Comparison of ENCODE assay signal across 16 cellular contexts in the genomic region with DNA sequence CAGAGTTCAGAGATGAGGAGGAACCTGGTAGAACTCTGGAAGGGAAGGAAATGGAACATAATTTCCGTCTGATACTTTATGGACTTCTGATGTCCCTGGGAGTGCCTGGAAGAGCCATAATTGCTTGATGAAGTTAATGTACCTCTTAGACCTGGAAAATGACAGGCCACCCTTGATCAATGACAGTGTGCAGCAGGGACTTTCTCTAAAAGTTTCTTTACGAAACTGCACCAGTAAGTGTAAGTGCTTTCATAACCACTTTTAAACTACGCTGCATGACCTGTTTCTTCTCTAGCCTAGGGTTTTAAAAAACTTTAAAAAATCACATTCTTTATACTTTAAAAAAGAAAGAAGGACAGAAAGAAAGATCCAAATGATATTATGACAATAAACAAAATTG.
DNase-seq lines count a peak whose midpoint lies in the region; ATAC-seq lines count a peak whose summit lies in the region.
"Had no signal": no experiment of that assay in that cellular context is flagged by ENCODE, and none has a peak within 500 bp of the region (broad histone marks: within the 10 kb centered on the region; RNA-seq: fewer than 3 reads in every experiment).

No MANE protein-coding gene starts in this region.

- ATAC-seq in GM18867 (IDR thresholded peaks at IDR 0.05; ENCODE audit: unreplicated experiment) (peak; percentile 78), HG02610 (IDR thresholded peaks at IDR 0.05; ENCODE audit: unreplicated experiment) (peak; percentile 59), HG03442 (IDR thresholded peaks at IDR 0.05; ENCODE audit: unreplicated experiment) (peak; percentile 57)
- ATAC-seq: A549 had no signal

- no peaks in the 10 kb centered on the region for H3K36me3 Mint-ChIP-seq in activated CD4-positive, alpha-beta memory T cell treated with anti-CD3 and anti-CD28 coated beads, Interleukin-2, amount 10 ng/mL, durations not matched to agents 7 days and 5 days (ENCODE audit: low read depth)
- H3K36me3 Mint-ChIP-seq: IgD-negative memory B cell had no signal

- H3K4me3 Mint-ChIP-seq in activated CD4-positive, alpha-beta memory T cell treated with anti-CD3 and anti-CD28 coated beads, Interleukin-2, amount 10 ng/mL, durations not matched to agents 7 days and 5 days: no peak overlapping the region
- H3K4me3 Mint-ChIP-seq: CD4-positive, alpha-beta memory T cell; H9; IgD-negative memory B cell had no signal

- H3K4me1 Mint-ChIP-seq in activated CD4-positive, alpha-beta memory T cell treated with anti-CD3 and anti-CD28 coated beads, Interleukin-2, amount 10 ng/mL, durations not matched to agents 7 days and 5 days: no peaks in the 10 kb centered on the region
- H3K4me1 Mint-ChIP-seq: CD4-positive, alpha-beta memory T cell; H9 had no signal

- H3K9me3 Mint-ChIP-seq in activated CD4-positive, alpha-beta memory T cell treated with anti-CD3 and anti-CD28 coated beads, Interleukin-2, amount 10 ng/mL, durations not matched to agents 7 days and 5 days: peaks cover 6% of the 10 kb centered on the region

- POLR2A ChIA-PET in activated CD4-positive, alpha-beta memory T cell treated with anti-CD3 and anti-CD28 coated beads, Interleukin-2, amount 10 ng/mL, durations not matched to agents 7 days and 5 days (lab: Charles Lee): no interaction called here

- CTCF ChIA-PET in activated CD4-positive, alpha-beta memory T cell treated with anti-CD3 and anti-CD28 coated beads, Interleukin-2, amount 10 ng/mL, durations not matched to agents 7 days and 5 days (lab: Charles Lee): no interaction called here

- H3K27me3 Mint-ChIP-seq in activated CD4-positive, alpha-beta memory T cell treated with anti-CD3 and anti-CD28 coated beads, Interleukin-2, amount 10 ng/mL, durations not matched to agents 7 days and 5 days: no peaks in the 10 kb centered on the region
- H3K27me3 Mint-ChIP-seq: CD4-positive, alpha-beta memory T cell; IgD-negative memory B cell had no signal

- no peak for DNase-seq in activated CD4-positive, alpha-beta memory T cell treated with anti-CD3 and anti-CD28 coated beads, Interleukin-2, amount 10 ng/mL, durations not matched to agents 7 days and 5 days
- DNase-seq in NCI-H187 treated with DMSO at 0.1 percent for 48 hours (lab: John Stamatoyannopoulos, UW): no peak
- no peak for DNase-seq in stimulated activated naive CD4-positive, alpha-beta T cell treated with Interleukin-2 at 50 U/mL for 16 hours (lab: John Stamatoyannopoulos, UW)
- DNase-seq: BE2C; CD4-positive, alpha-beta memory T cell; DMS153; DMS79 treated with DMSO at 0.1 percent for 48 hours; EL; GOT3; H9; KG1 had no signal

- no peak overlapping the region for H3K27ac Mint-ChIP-seq in activated CD4-positive, alpha-beta memory T cell treated with anti-CD3 and anti-CD28 coated beads, Interleukin-2, amount 10 ng/mL, durations not matched to agents 7 days and 5 days
- H3K27ac Mint-ChIP-seq: H9, IgD-negative memory B cell had no signal
